In genomic region chr2:148643421-148643820, GRCh38 we compare ENCODE assay signal across 8 cellular contexts. TPM values are rescaled to one million over a fixed set of nuclear protein-coding genes. Genes with fewer than 3 reads are reported as not detected.
DNase-seq lines count a peak whose midpoint lies in the region; ATAC-seq and TF ChIP-seq lines count a peak whose summit lies in the region.

No MANE protein-coding gene starts in this region.

- H3K9me3 ChIP-seq in PC-3 (ENCODE audit: low read length) (no peaks in the 10 kb centered on the region), iPS-15b (ENCODE audit: control insufficient read depth, insufficient read depth, low read length) (no peaks in the 10 kb centered on the region), upper lobe of right lung (no peaks in the 10 kb centered on the region)

- BruUV-seq in PC-3 (replicated peaks; lab: Mats Ljungman, UMichigan): no TSS peak

- H3F3A ChIP-seq in PC-3 (ENCODE audit: low read length, unreplicated experiment): no peaks in the 10 kb centered on the region

- ATAC-seq in GM21786 (IDR thresholded peaks at IDR 0.05; ENCODE audit: unreplicated experiment) (peak; percentile 34), PC-3 (no peak), upper lobe of right lung (no peak), GM21526 (IDR thresholded peaks at IDR 0.05; ENCODE audit: low FRiP score, unreplicated experiment) (no peak)

- H2AFZ ChIP-seq in PC-3 (ENCODE audit: low read length): peak overlapping the region; percentile 89

- H3K4me3 ChIP-seq in GM12865 (ENCODE audit: low read depth, low read length) (peak overlapping the region; percentile 94), PC-3 (ENCODE audit: low read length) (peak overlapping the region; percentile 92), iPS-15b (ENCODE audit: low read depth, low read length) (peak overlapping the region; percentile 93), upper lobe of right lung (peak overlapping the region; percentile 95)

- no peak for TF ChIP-seq CTCF in GM12865 (IDR thresholded peaks at IDR 0.05; ENCODE audit: insufficient read depth, low read depth, low read length, missing control alignments)
- no peak for TF ChIP-seq CTCF in PC-3 (conservative IDR thresholded peaks at IDR 0.05; ENCODE audit: low read depth, low read length)
- TF ChIP-seq CTCF in upper lobe of right lung (IDR thresholded peaks at IDR 0.05): no peak

- H3K27ac ChIP-seq in PC-3 (ENCODE audit: low read length) (no peak overlapping the region), upper lobe of right lung (peak overlapping the region; percentile 100)

- POLR2A ChIA-PET in PC-3 (lab: Charles Lee; ENCODE audit: unreplicated experiment): interaction anchor here (0.7 kb wide), 1 partner anchor 27 kb away, joined by 7 read pairs; no protein-coding TSS in a partner anchor

- DNase-seq in GM12865 (ENCODE audit: low read depth): peak; percentile 79
- no peak for DNase-seq in PC-3
- no peak for DNase-seq in upper lobe of right lung
- no peak for DNase-seq in DMS153 treated with DMSO at 0.1 percent for 48 hours (lab: John Stamatoyannopoulos, UW; ENCODE audit: unreplicated experiment)
- DNase-seq in KG1 (lab: John Stamatoyannopoulos, UW): no peak

- H4K20me1 ChIP-seq in PC-3 (ENCODE audit: low read length): peaks cover 25% of the 10 kb centered on the region

- no peaks in the 10 kb centered on the region for H3K36me3 ChIP-seq in PC-3 (ENCODE audit: low read depth, low read length)
- no peaks in the 10 kb centered on the region for H3K36me3 ChIP-seq in iPS-15b (ENCODE audit: control insufficient read depth, insufficient read depth, low read length)
- no peaks in the 10 kb centered on the region for H3K36me3 ChIP-seq in upper lobe of right lung

- peak overlapping the region; percentile 87 for H3K4me2 ChIP-seq in PC-3 (ENCODE audit: low read length)

- no peaks in the 10 kb centered on the region for H3K27me3 ChIP-seq in PC-3 (ENCODE audit: low read length)
- no peaks in the 10 kb centered on the region for H3K27me3 ChIP-seq in iPS-15b (ENCODE audit: control insufficient read depth, insufficient read depth, low read length)
- peaks cover 7% of the 10 kb centered on the region for H3K27me3 ChIP-seq in upper lobe of right lung

- H3K9ac ChIP-seq in PC-3 (ENCODE audit: low read length) (no peak overlapping the region), iPS-15b (ENCODE audit: low read depth, low read length) (no peak overlapping the region)

- CTCF ChIA-PET in PC-3 (lab: Charles Lee): interaction anchor here (0.5 to 0.8 kb wide), 2 partner anchors 166 to 334 kb away, joined by 5 to 9 read pairs; no protein-coding TSS in a partner anchor

- peaks cover 11% of the 10 kb centered on the region for H3K4me1 ChIP-seq in PC-3 (ENCODE audit: insufficient read depth, low read length)
- H3K4me1 ChIP-seq in iPS-15b (ENCODE audit: control insufficient read depth, insufficient read depth, low read length): peaks cover 11% of the 10 kb centered on the region
- peaks cover 18% of the 10 kb centered on the region for H3K4me1 ChIP-seq in upper lobe of right lung

- intact Hi-C loops in PC-3 (cut with micrococcal nuclease): loop anchor here (10.0 kb wide), 1 partner anchor 231 kb away; the partner anchor contains the start of gene KIF5C
- intact Hi-C loops in upper lobe of right lung (cut with DNase I): no loop called here

- H3K79me2 ChIP-seq in PC-3 (ENCODE audit: low read length): peaks cover 32% of the 10 kb centered on the region

- no peaks in the 10 kb centered on the region for H3K9me2 ChIP-seq in PC-3 (replicated peaks; ENCODE audit: low read length)

RNA-seq across cellular contexts. Expression of gene EPC2, which starts 1.1 kb away (rescaled TPM):
- total RNA-seq in PC-3 (2014; rRNA removed) (16.8 and 20.6 TPM in 2 replicates), upper lobe of right lung (40.1 TPM)
